ENCODE assay signal across 18 cellular contexts in genomic region chrX:69102805-69103204, GRCh38.
"Had no signal": no experiment of that assay in that cellular context is flagged by ENCODE, and none has a peak within 500 bp of the region (broad histone marks: within the 10 kb centered on the region; RNA-seq: fewer than 3 reads in every experiment).

No MANE protein-coding gene starts in this region.

- H3K36me3 ChIP-seq: gastrocnemius medialis, heart left ventricle, lower lobe of right lung, prostate gland, thyroid gland, vagina had no signal

- H3K9me3 Mint-ChIP-seq: activated naive CD8-positive, alpha-beta T cell treated with anti-CD3 and anti-CD28 coated beads, Interleukin-2, amount 50 U/mL, for 24 hours; stimulated activated memory B cell treated with anti-CD40 and anti-IgM and Interleukin-4, amounts not matched to agents 10 μg/mL and 1 μg/mL and 100 μg/mL, for 72 hours had no signal

- H3K27ac ChIP-seq: gastrocnemius medialis, heart left ventricle, lower lobe of right lung, prostate gland, thyroid gland, vagina had no signal

- H3K4me1 Mint-ChIP-seq: activated naive CD8-positive, alpha-beta T cell treated with anti-CD3 and anti-CD28 coated beads, Interleukin-2, amount 50 U/mL, for 24 hours; stimulated activated memory B cell treated with anti-CD40 and anti-IgM and Interleukin-4, amounts not matched to agents 10 μg/mL and 1 μg/mL and 100 μg/mL, for 72 hours had no signal

- H3K4me3 ChIP-seq: gastrocnemius medialis, heart left ventricle, lower lobe of right lung, prostate gland, thyroid gland, vagina had no signal

- H3K4me3 Mint-ChIP-seq: activated naive CD8-positive, alpha-beta T cell treated with anti-CD3 and anti-CD28 coated beads, Interleukin-2, amount 50 U/mL, for 24 hours; stimulated activated memory B cell treated with anti-CD40 and anti-IgM and Interleukin-4, amounts not matched to agents 10 μg/mL and 1 μg/mL and 100 μg/mL, for 72 hours had no signal

- DNase-seq: activated CD4-positive, alpha-beta T cell treated with anti-CD3 and anti-CD28 coated beads, Interleukin-2, amount 50 U/mL, for 1 hour; activated CD8-positive, alpha-beta memory T cell treated with anti-CD3 and anti-CD28 coated beads for 24 hours; activated naive CD4-positive, alpha-beta T cell treated with Interleukin-2 at 50 U/mL for 16 hours; activated naive CD8-positive, alpha-beta T cell treated with anti-CD3 and anti-CD28 coated beads, Interleukin-2, amount 50 U/mL, for 24 hours; aorta; gastrocnemius medialis; heart left ventricle; left cardiac atrium; lower lobe of right lung; midbrain; right cardiac atrium; stimulated activated CD4-positive, alpha-beta T cell treated with anti-CD3 and anti-CD28 coated beads, Interleukin-12 subunit alpha, Interleukin-12 subunit beta, amount 100 ng/mL, for 4 hours; stimulated activated CD4-positive, alpha-beta T cell treated with anti-CD3 and anti-CD28 coated beads, Interleukin-2, amount 100 ng/mL, for 24 hours; thyroid gland had no signal

- H3K27ac Mint-ChIP-seq: activated naive CD8-positive, alpha-beta T cell treated with anti-CD3 and anti-CD28 coated beads, Interleukin-2, amount 50 U/mL, for 24 hours; stimulated activated memory B cell treated with anti-CD40 and anti-IgM and Interleukin-4, amounts not matched to agents 10 μg/mL and 1 μg/mL and 100 μg/mL, for 72 hours had no signal

- H3K36me3 Mint-ChIP-seq: stimulated activated memory B cell treated with anti-CD40 and anti-IgM and Interleukin-4, amounts not matched to agents 10 μg/mL and 1 μg/mL and 100 μg/mL, for 72 hours had no signal

- H3K27me3 ChIP-seq: gastrocnemius medialis, thyroid gland, vagina had no signal

- H3K9me3 ChIP-seq: gastrocnemius medialis, heart left ventricle, lower lobe of right lung, prostate gland, thyroid gland, vagina had no signal

- H3K4me1 ChIP-seq: gastrocnemius medialis, lower lobe of right lung, prostate gland, vagina had no signal

- ATAC-seq: activated CD4-positive, CD25-positive, alpha-beta regulatory T cell treated with anti-CD3 and anti-CD28 coated beads, Interleukin-2, amount 50 U/mL, for 24 hours; activated naive CD8-positive, alpha-beta T cell treated with anti-CD3 and anti-CD28 coated beads, Interleukin-2, amount 50 U/mL, for 24 hours; gastrocnemius medialis; heart left ventricle; left cardiac atrium; lower lobe of right lung; right cardiac atrium; stimulated activated memory B cell treated with anti-CD40 and anti-IgM and Interleukin-4, amounts not matched to agents 10 μg/mL and 1 μg/mL and 100 μg/mL, for 72 hours had no signal
